ENCODE assay signal across 8 cellular contexts in genomic region chr3:57869110-57869509, GRCh38.
DNase-seq lines count a peak whose midpoint lies in the region; ATAC-seq, FAIRE-seq and TF ChIP-seq lines count a peak whose summit lies in the region.
"Not testable (repeated sequence)": the region's sequence is repeated elsewhere in the genome, so short reads cannot be mapped to it uniquely, and the experiment has no call there.

No MANE protein-coding gene starts in this region.

- peak; percentile 89 for FAIRE-seq in D721Med (lab: Jason Lieb, UNC)
- not testable (repeated sequence) for FAIRE-seq in K562 (lab: Jason Lieb, UNC)

- not testable (repeated sequence) for TF ChIP-seq CTCF in D721Med (IDR thresholded peaks at IDR 0.05; ENCODE audit: insufficient read depth, missing control alignments); HEK293 (tag by site-specific recombination; IDR thresholded peaks at IDR 0.05); WERI-Rb-1 (IDR thresholded peaks at IDR 0.05; ENCODE audit: low read depth, low read length); K562 (IDR thresholded peaks at IDR 0.05 in 2 of 3, conservative IDR thresholded peaks at IDR 0.05 in 1 of 3; ENCODE audit: insufficient read depth in 2 of 3, low read depth in 1 of 3, low read length in 3 of 3); retinal pigment epithelial cell (conservative IDR thresholded peaks at IDR 0.05; ENCODE audit: low read depth, low read length)

- H3K36me3 ChIP-seq in HEK293 (ENCODE audit: control insufficient read depth in 2 of 2, insufficient read depth in 1 of 2, low read length in 2 of 2) (peaks cover 0 to 44% of the 10 kb centered on the region in 2 experiments; a peak in 2 of 3 replicates), K562 (ENCODE audit: control insufficient read depth, insufficient read depth, low read length) (peaks cover 15% of the 10 kb centered on the region; the same call in 2 of the 3 replicates)
- H3K36me3 ChIP-seq in WERI-Rb-1, result not testable (repeated sequence)

- H3K27ac ChIP-seq in HEK293 (ENCODE audit: extremely low read depth, low read depth, low read length); WERI-Rb-1; K562 (ENCODE audit: extremely low read depth, low read depth, low read length): not testable (repeated sequence)

- not testable (repeated sequence) for H3K9ac ChIP-seq in K562 (ENCODE audit: insufficient read depth in 1 of 2, low read depth in 2 of 2, low read length in 2 of 2)

- ATAC-seq in K562, result not testable (repeated sequence)
- peak; percentile 48 for ATAC-seq in esophagus mucosa

- CTCF ChIA-PET in HEK293 (lab: Yijun Ruan, JAX), result interaction anchor here (0.6 kb wide), 1 partner anchor 9 kb away, joined by 3 read pairs; no protein-coding TSS in a partner anchor
- CTCF ChIA-PET in K562 (lab: Yijun Ruan, JAX; ENCODE audit: low intra/inter-chr PET ratio), result not testable (repeated sequence)

- intact Hi-C loops in K562 (cut with micrococcal nuclease), result loop anchor here (10.0 kb wide), 3 partner anchors 136 to 474 kb away; partner anchors contain the start of gene FLNB

- H3K79me2 ChIP-seq in K562 (ENCODE audit: control insufficient read depth, insufficient read depth, low read length), result not testable (repeated sequence)

- BruUV-seq in K562 (replicated peaks; lab: Mats Ljungman, UMichigan), result not testable (repeated sequence)

- DNase-seq in D721Med (ENCODE audit: insufficient read length, low spot score); K562 (ENCODE audit: extremely low read depth in 1 of 4, low spot score in 3 of 4): not testable (repeated sequence)
- DNase-seq in NCI-H82 (lab: John Stamatoyannopoulos, UW) (peak; percentile 73), NCI-H82 treated with DMSO at 0.1 percent for 48 hours (lab: John Stamatoyannopoulos, UW; ENCODE audit: unreplicated experiment) (peak; percentile 3), WERI-Rb-1 (peak; percentile 24), retinal pigment epithelial cell (ENCODE audit: low read depth) (peak; percentile 23)

- not testable (repeated sequence) for H3K27me3 ChIP-seq in WERI-Rb-1 (ENCODE audit: insufficient read depth, low read depth, severe bottlenecking); K562 (ENCODE audit: control insufficient read depth in 2 of 2, insufficient read depth in 2 of 2, low read length in 2 of 2)

- not testable (repeated sequence) for TF ChIP-seq POLR2A in K562 (conservative IDR thresholded peaks at IDR 0.05)

- not testable (repeated sequence) for H3K4me1 ChIP-seq in HEK293 (ENCODE audit: control insufficient read depth, insufficient read depth, low read length); K562 (replicated peaks in 1 of 2; ENCODE audit: control insufficient read depth in 2 of 2, insufficient read depth in 2 of 2, low read length in 2 of 2)

- H3K9me1 ChIP-seq in K562 (ENCODE audit: control insufficient read depth, insufficient read depth, low read length), result not testable (repeated sequence)

- H4K20me1 ChIP-seq in K562 (replicated peaks; ENCODE audit: control insufficient read depth, insufficient read depth, low read length), result not testable (repeated sequence)

- in situ Hi-C loops in K562 (cut with MboI), result not testable (repeated sequence)

- H3K4me3 ChIP-seq in HEK293 (ENCODE audit: low read depth, low read length); WERI-Rb-1 (ENCODE audit: low read depth, low read length); K562; retinal pigment epithelial cell (ENCODE audit: low read length): not testable (repeated sequence)

- not testable (repeated sequence) for H3K4me2 ChIP-seq in K562 (ENCODE audit: insufficient read depth, low read length)

- POLR2A ChIA-PET in HEK293 (lab: Yijun Ruan, JAX); K562 (lab: Yijun Ruan, JAX): not testable (repeated sequence)

- TF ChIP-seq EP300 in K562 (IDR thresholded peaks at IDR 0.05; ENCODE audit: low read length), result not testable (repeated sequence)

- not testable (repeated sequence) for TF ChIP-seq RAD21 in K562 (CRISPR knock-in tag; conservative IDR thresholded peaks at IDR 0.05 in 1 of 2, IDR thresholded peaks at IDR 0.05 in 1 of 2)

- not testable (repeated sequence) for H3K9me3 ChIP-seq in HEK293 (ENCODE audit: control insufficient read depth, insufficient read depth, low read depth, low read length); WERI-Rb-1 (ENCODE audit: severe bottlenecking); K562 (replicated peaks; ENCODE audit: control insufficient read depth, insufficient read depth, low read depth, low read length)

- WGBS in K562 (ENCODE audit: insufficient coverage, low coverage, missing lambda C conversion rate), result 100% methylated on average over 1 of the region's 1 CpG

- not testable (repeated sequence) for H2AFZ ChIP-seq in K562 (ENCODE audit: low read depth, low read length)

TF ChIP-seq in HEK293, 187 proteins besides CTCF, POLR2A, EP300 and RAD21:
- peak; percentile 67; the same call in 1 of the 2 replicates for TF ChIP-seq ZNF10 (tag by site-specific recombination; IDR thresholded peaks at IDR 0.05)

TF ChIP-seq in K562, 482 proteins besides CTCF, POLR2A, EP300 and RAD21:
- peak; percentile 53; the same call in 1 of the 2 replicates for TF ChIP-seq ZNF134 (CRISPR knock-in tag; conservative IDR thresholded peaks at IDR 0.05)
